In the genomic region with DNA sequence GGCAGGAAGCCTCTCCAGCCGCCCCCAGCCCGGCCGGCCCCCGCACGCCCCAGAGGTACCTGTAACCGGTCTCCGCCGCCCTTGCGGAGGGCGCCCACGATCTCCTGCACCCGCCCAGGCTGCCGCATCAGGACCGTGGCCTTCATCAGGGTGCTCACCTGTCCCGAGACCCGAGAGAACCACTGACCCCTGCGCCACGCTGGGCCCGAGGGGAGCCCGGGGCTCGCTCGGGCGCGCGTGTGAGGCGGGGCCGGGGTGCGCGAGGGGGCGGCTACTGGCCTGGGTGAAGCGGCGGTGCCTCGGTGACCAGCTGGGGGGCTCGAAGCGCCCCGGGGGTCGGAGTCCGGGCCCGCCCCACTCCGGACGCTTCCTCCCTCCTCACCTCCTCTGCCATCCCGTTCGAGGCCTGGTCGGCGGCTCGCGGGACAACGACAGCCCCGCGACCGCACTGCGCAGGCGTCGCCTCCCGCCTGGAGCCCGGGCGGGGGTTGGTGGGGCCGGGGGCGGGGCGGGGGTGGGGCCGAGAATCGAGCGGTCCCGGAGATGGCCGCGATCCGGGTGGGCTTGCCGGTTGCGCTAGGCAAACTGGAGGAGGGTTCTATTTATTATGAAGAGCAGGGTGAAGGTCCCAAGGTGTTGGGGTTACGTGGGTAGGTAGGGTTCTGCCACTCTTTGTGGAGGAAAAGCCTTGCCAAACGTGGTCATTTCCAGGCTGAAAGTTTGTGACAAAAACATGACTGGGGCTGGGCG, we compare ENCODE assay signal across 1 cellular context.
TF ChIP-seq lines count a peak whose summit lies in the region.

A gene (minus strand): TSS at position 433 of the 750 bp plus-strand sequence. CDS start 39 bp downstream, at position 394.

TF ChIP-seq in HepG2, 621 proteins besides CTCF, POLR2A, EP300 and RAD21 (continued from another document and continues in another):
- TF ChIP-seq, protein P1, sequence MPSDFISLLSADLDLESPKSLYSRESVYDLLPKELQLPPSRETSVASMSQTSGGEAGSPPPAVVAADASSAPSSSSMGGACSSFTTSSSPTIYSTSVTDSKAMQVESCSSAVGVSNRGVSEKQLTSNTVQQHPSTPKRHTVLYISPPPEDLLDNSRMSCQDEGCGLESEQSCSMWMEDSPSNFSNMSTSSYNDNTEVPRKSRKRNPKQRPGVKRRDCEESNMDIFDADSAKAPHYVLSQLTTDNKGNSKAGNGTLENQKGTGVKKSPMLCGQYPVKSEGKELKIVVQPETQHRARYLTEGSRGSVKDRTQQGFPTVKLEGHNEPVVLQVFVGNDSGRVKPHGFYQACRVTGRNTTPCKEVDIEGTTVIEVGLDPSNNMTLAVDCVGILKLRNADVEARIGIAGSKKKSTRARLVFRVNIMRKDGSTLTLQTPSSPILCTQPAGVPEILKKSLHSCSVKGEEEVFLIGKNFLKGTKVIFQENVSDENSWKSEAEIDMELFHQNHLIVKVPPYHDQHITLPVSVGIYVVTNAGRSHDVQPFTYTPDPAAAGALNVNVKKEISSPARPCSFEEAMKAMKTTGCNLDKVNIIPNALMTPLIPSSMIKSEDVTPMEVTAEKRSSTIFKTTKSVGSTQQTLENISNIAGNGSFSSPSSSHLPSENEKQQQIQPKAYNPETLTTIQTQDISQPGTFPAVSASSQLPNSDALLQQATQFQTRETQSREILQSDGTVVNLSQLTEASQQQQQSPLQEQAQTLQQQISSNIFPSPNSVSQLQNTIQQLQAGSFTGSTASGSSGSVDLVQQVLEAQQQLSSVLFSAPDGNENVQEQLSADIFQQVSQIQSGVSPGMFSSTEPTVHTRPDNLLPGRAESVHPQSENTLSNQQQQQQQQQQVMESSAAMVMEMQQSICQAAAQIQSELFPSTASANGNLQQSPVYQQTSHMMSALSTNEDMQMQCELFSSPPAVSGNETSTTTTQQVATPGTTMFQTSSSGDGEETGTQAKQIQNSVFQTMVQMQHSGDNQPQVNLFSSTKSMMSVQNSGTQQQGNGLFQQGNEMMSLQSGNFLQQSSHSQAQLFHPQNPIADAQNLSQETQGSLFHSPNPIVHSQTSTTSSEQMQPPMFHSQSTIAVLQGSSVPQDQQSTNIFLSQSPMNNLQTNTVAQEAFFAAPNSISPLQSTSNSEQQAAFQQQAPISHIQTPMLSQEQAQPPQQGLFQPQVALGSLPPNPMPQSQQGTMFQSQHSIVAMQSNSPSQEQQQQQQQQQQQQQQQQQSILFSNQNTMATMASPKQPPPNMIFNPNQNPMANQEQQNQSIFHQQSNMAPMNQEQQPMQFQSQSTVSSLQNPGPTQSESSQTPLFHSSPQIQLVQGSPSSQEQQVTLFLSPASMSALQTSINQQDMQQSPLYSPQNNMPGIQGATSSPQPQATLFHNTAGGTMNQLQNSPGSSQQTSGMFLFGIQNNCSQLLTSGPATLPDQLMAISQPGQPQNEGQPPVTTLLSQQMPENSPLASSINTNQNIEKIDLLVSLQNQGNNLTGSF (CRISPR knock-in tag; IDR thresholded peaks at IDR 0.05), result no peak
- TF ChIP-seq TP53 (CRISPR knock-in tag; conservative IDR thresholded peaks at IDR 0.05) (no peak), REPIN1 (CRISPR knock-in tag; IDR thresholded peaks at IDR 0.05; ENCODE audit: borderline replicate concordance, low read depth) (no peak), ZNF292 (CRISPR knock-in tag; IDR thresholded peaks at IDR 0.05; ENCODE audit: borderline replicate concordance, low read depth) (no peak), HHEX (CRISPR knock-in tag; IDR thresholded peaks at IDR 0.05) (no peak), THAP11 (CRISPR knock-in tag; IDR thresholded peaks at IDR 0.05) (no peak), FOXA1 (IDR thresholded peaks at IDR 0.05) (no peak), FOXA1 (CRISPR knock-in tag; IDR thresholded peaks at IDR 0.05) (no peak), ZNF3 (CRISPR knock-in tag; IDR thresholded peaks at IDR 0.05) (no peak), SRY (CRISPR knock-in tag; IDR thresholded peaks at IDR 0.05) (no peak), GLI4 (CRISPR knock-in tag; IDR thresholded peaks at IDR 0.05; ENCODE audit: borderline replicate concordance) (peak; percentile 70; the same call in 1 of the 2 replicates), ZNF326 (CRISPR knock-in tag; IDR thresholded peaks at IDR 0.05; ENCODE audit: borderline replicate concordance) (no peak), ZNF460 (CRISPR knock-in tag; IDR thresholded peaks at IDR 0.05; ENCODE audit: borderline replicate concordance) (no peak), ATF1 (CRISPR knock-in tag; IDR thresholded peaks at IDR 0.05) (no peak), ZFP62 (CRISPR knock-in tag; IDR thresholded peaks at IDR 0.05) (no peak), ZNF720 (CRISPR knock-in tag; IDR thresholded peaks at IDR 0.05) (no peak), ZNF713 (CRISPR knock-in tag; IDR thresholded peaks at IDR 0.05) (no peak), ZNF124 (CRISPR knock-in tag; IDR thresholded peaks at IDR 0.05) (no peak), CEBPG (CRISPR knock-in tag; IDR thresholded peaks at IDR 0.05) (no peak)
- TF ChIP-seq, protein P2, sequence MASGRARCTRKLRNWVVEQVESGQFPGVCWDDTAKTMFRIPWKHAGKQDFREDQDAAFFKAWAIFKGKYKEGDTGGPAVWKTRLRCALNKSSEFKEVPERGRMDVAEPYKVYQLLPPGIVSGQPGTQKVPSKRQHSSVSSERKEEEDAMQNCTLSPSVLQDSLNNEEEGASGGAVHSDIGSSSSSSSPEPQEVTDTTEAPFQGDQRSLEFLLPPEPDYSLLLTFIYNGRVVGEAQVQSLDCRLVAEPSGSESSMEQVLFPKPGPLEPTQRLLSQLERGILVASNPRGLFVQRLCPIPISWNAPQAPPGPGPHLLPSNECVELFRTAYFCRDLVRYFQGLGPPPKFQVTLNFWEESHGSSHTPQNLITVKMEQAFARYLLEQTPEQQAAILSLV (CRISPR knock-in tag; IDR thresholded peaks at IDR 0.05; ENCODE audit: borderline replicate concordance), result peak; percentile 77; the same call in 1 of the 2 replicates
- TF ChIP-seq, protein P3, sequence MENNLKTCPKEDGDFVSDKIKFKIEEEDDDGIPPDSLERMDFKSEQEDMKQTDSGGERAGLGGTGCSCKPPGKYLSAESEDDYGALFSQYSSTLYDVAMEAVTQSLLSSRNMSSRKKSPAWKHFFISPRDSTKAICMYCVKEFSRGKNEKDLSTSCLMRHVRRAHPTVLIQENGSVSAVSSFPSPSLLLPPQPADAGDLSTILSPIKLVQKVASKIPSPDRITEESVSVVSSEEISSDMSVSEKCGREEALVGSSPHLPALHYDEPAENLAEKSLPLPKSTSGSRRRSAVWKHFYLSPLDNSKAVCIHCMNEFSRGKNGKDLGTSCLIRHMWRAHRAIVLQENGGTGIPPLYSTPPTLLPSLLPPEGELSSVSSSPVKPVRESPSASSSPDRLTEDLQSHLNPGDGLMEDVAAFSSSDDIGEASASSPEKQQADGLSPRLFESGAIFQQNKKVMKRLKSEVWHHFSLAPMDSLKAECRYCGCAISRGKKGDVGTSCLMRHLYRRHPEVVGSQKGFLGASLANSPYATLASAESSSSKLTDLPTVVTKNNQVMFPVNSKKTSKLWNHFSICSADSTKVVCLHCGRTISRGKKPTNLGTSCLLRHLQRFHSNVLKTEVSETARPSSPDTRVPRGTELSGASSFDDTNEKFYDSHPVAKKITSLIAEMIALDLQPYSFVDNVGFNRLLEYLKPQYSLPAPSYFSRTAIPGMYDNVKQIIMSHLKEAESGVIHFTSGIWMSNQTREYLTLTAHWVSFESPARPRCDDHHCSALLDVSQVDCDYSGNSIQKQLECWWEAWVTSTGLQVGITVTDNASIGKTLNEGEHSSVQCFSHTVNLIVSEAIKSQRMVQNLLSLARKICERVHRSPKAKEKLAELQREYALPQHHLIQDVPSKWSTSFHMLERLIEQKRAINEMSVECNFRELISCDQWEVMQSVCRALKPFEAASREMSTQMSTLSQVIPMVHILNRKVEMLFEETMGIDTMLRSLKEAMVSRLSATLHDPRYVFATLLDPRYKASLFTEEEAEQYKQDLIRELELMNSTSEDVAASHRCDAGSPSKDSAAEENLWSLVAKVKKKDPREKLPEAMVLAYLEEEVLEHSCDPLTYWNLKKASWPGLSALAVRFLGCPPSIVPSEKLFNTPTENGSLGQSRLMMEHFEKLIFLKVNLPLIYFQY (CRISPR knock-in tag; IDR thresholded peaks at IDR 0.05; ENCODE audit: borderline replicate concordance), result no peak
- TF ChIP-seq, protein P4, sequence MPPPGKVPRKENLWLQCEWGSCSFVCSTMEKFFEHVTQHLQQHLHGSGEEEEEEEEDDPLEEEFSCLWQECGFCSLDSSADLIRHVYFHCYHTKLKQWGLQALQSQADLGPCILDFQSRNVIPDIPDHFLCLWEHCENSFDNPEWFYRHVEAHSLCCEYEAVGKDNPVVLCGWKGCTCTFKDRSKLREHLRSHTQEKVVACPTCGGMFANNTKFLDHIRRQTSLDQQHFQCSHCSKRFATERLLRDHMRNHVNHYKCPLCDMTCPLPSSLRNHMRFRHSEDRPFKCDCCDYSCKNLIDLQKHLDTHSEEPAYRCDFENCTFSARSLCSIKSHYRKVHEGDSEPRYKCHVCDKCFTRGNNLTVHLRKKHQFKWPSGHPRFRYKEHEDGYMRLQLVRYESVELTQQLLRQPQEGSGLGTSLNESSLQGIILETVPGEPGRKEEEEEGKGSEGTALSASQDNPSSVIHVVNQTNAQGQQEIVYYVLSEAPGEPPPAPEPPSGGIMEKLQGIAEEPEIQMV (CRISPR knock-in tag; IDR thresholded peaks at IDR 0.05; ENCODE audit: low read depth), result no peak
- TF ChIP-seq, protein P5, sequence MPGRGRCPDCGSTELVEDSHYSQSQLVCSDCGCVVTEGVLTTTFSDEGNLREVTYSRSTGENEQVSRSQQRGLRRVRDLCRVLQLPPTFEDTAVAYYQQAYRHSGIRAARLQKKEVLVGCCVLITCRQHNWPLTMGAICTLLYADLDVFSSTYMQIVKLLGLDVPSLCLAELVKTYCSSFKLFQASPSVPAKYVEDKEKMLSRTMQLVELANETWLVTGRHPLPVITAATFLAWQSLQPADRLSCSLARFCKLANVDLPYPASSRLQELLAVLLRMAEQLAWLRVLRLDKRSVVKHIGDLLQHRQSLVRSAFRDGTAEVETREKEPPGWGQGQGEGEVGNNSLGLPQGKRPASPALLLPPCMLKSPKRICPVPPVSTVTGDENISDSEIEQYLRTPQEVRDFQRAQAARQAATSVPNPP (CRISPR knock-in tag; IDR thresholded peaks at IDR 0.05), result peak; percentile 56; the same call in 1 of the 2 replicates
- TF ChIP-seq, protein P6, sequence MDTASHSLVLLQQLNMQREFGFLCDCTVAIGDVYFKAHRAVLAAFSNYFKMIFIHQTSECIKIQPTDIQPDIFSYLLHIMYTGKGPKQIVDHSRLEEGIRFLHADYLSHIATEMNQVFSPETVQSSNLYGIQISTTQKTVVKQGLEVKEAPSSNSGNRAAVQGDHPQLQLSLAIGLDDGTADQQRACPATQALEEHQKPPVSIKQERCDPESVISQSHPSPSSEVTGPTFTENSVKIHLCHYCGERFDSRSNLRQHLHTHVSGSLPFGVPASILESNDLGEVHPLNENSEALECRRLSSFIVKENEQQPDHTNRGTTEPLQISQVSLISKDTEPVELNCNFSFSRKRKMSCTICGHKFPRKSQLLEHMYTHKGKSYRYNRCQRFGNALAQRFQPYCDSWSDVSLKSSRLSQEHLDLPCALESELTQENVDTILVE (CRISPR knock-in tag; IDR thresholded peaks at IDR 0.05), result no peak
- TF ChIP-seq, protein P7, sequence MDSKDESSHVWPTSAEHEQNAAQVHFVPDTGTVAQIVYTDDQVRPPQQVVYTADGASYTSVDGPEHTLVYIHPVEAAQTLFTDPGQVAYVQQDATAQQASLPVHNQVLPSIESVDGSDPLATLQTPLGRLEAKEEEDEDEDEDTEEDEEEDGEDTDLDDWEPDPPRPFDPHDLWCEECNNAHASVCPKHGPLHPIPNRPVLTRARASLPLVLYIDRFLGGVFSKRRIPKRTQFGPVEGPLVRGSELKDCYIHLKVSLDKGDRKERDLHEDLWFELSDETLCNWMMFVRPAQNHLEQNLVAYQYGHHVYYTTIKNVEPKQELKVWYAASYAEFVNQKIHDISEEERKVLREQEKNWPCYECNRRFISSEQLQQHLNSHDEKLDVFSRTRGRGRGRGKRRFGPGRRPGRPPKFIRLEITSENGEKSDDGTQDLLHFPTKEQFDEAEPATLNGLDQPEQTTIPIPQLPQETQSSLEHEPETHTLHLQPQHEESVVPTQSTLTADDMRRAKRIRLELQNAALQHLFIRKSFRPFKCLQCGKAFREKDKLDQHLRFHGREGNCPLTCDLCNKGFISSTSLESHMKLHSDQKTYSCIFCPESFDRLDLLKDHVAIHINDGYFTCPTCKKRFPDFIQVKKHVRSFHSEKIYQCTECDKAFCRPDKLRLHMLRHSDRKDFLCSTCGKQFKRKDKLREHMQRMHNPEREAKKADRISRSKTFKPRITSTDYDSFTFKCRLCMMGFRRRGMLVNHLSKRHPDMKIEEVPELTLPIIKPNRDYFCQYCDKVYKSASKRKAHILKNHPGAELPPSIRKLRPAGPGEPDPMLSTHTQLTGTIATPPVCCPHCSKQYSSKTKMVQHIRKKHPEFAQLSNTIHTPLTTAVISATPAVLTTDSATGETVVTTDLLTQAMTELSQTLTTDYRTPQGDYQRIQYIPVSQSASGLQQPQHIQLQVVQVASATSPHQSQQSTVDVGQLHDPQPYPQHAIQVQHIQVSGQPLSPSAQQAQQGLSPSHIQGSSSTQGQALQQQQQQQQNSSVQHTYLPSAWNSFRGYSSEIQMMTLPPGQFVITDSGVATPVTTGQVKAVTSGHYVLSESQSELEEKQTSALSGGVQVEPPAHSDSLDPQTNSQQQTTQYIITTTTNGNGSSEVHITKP (CRISPR knock-in tag; IDR thresholded peaks at IDR 0.05; ENCODE audit: low read depth), result no peak
- TF ChIP-seq, protein P8, sequence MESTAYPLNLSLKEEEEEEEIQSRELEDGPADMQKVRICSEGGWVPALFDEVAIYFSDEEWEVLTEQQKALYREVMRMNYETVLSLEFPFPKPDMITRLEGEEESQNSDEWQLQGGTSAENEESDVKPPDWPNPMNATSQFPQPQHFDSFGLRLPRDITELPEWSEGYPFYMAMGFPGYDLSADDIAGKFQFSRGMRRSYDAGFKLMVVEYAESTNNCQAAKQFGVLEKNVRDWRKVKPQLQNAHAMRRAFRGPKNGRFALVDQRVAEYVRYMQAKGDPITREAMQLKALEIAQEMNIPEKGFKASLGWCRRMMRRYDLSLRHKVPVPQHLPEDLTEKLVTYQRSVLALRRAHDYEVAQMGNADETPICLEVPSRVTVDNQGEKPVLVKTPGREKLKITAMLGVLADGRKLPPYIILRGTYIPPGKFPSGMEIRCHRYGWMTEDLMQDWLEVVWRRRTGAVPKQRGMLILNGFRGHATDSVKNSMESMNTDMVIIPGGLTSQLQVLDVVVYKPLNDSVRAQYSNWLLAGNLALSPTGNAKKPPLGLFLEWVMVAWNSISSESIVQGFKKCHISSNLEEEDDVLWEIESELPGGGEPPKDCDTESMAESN (CRISPR knock-in tag; conservative IDR thresholded peaks at IDR 0.05), result peak; percentile 66
- TF ChIP-seq, protein P9, sequence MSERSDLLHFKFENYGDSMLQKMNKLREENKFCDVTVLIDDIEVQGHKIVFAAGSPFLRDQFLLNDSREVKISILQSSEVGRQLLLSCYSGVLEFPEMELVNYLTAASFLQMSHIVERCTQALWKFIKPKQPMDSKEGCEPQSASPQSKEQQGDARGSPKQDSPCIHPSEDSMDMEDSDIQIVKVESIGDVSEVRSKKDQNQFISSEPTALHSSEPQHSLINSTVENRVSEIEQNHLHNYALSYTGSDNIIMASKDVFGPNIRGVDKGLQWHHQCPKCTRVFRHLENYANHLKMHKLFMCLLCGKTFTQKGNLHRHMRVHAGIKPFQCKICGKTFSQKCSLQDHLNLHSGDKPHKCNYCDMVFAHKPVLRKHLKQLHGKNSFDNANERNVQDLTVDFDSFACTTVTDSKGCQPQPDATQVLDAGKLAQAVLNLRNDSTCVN (CRISPR knock-in tag; IDR thresholded peaks at IDR 0.05; ENCODE audit: borderline replicate concordance), result 0 out of 2 replicates have a peak, but pooled peaks have one; percentile 0
